ENCODE assay signal across 8 cellular contexts in genomic region chr3:197028711-197029510, GRCh38. TPM values are rescaled to one million over a fixed set of nuclear protein-coding genes. Genes with fewer than 3 reads are reported as not detected.
DNase-seq lines count a peak whose midpoint lies in the region; ATAC-seq and TF ChIP-seq lines count a peak whose summit lies in the region.

No MANE protein-coding gene starts in this region.

- no peak overlapping the region for H3K27ac Mint-ChIP-seq in CD8-positive, alpha-beta T cell

- no peak for TF ChIP-seq POLR2A in tibial nerve (IDR thresholded peaks at IDR 0.05)

- TF ChIP-seq EP300 in tibial nerve (IDR thresholded peaks at IDR 0.05), result no peak

- H3K9me3 Mint-ChIP-seq in CD8-positive, alpha-beta T cell, result no peaks in the 10 kb centered on the region

- H3K4me3 ChIP-seq in CD8-positive, alpha-beta T cell (ENCODE audit: low read depth, low read length), result peak overlapping the region; percentile 54
- H3K4me3 ChIP-seq in Jurkat, Clone E6-1 (ENCODE audit: low read length), result peak overlapping the region; percentile 61
- H3K4me3 ChIP-seq in astrocyte of the cerebellum (ENCODE audit: low read depth, low read length) (peak overlapping the region; percentile 40), left lung (peak overlapping the region; percentile 37 to 59), tibial nerve (peak overlapping the region; percentile 22 to 54 (median 52))

- intact Hi-C loops in CD8-positive, alpha-beta T cell (cut with DNase I, micrococcal nuclease), result loop anchor here (1.0 kb wide), 3 partner anchors 26 to 191 kb away; no protein-coding TSS in a partner anchor
- intact Hi-C loops in left lung (cut with DNase I), result no loop called here

- H3K27me3 Mint-ChIP-seq in CD8-positive, alpha-beta T cell (ENCODE audit: low read depth), result peaks cover 12% of the 10 kb centered on the region

- in situ Hi-C loops in astrocyte of the cerebellum (cut with HindIII; ENCODE audit: low sequenced_read_pairs), result no loop called here

- POLR2A ChIA-PET in CD8-positive, alpha-beta T cell (lab: Charles Lee), result no interaction called here

- no peaks in the 10 kb centered on the region for H3K9me3 ChIP-seq in CD8-positive, alpha-beta T cell (ENCODE audit: low read length)
- H3K9me3 ChIP-seq in left lung (no peaks in the 10 kb centered on the region), tibial nerve (no peaks in the 10 kb centered on the region)

- 3 to 4% methylated on average over 17 to 46 of the region's 68 CpGs for WGBS in tibial nerve, 2 donors

- no peak for TF ChIP-seq CTCF in CD8-positive, alpha-beta T cell (IDR thresholded peaks at IDR 0.05)
- TF ChIP-seq CTCF in astrocyte of the cerebellum (IDR thresholded peaks at IDR 0.05; ENCODE audit: low read depth, low read length, missing control alignments) (no peak), left lung (IDR thresholded peaks at IDR 0.05) (no peak), tibial nerve (IDR thresholded peaks at IDR 0.05) (no peak)

- peaks cover 6% of the 10 kb centered on the region for H3K4me1 Mint-ChIP-seq in CD8-positive, alpha-beta T cell (ENCODE audit: low read depth)

- no peaks in the 10 kb centered on the region for H3K27me3 ChIP-seq in CD8-positive, alpha-beta T cell (ENCODE audit: insufficient read depth, low read length)
- H3K27me3 ChIP-seq in left lung (peaks cover 0 to 44% of the 10 kb centered on the region in 2 donors), tibial nerve (peaks cover 0 to 14% of the 10 kb centered on the region in 2 donors)

- peak; percentile 27 for ATAC-seq in CD8-positive, alpha-beta T cell
- peak; percentile 17 for ATAC-seq in GM19372 (IDR thresholded peaks at IDR 0.05; ENCODE audit: low read depth, unreplicated experiment)
- ATAC-seq in left lung, result peak; percentile 12

- no peak overlapping the region for H3K27ac ChIP-seq in CD8-positive, alpha-beta T cell (ENCODE audit: low read depth, low read length)
- H3K27ac ChIP-seq in left lung (no peak overlapping the region), tibial nerve (peak overlapping the region in 3 of 4 donors; percentile 38 to 60 (median 48))

- H3K4me1 ChIP-seq in CD8-positive, alpha-beta T cell (ENCODE audit: insufficient read depth, low read length), result peaks cover 16% of the 10 kb centered on the region
- H3K4me1 ChIP-seq in left lung (peaks cover 8 to 37% of the 10 kb centered on the region in 2 donors), tibial nerve (peaks cover 0 to 34% (median 10%) of the 10 kb centered on the region in 4 donors)

- no peaks in the 10 kb centered on the region for H3K36me3 Mint-ChIP-seq in CD8-positive, alpha-beta T cell

- peak overlapping the region; percentile 77 for H3K4me3 Mint-ChIP-seq in CD8-positive, alpha-beta T cell

- peak in 1 of 7 experiments; percentile 11 for DNase-seq in CD8-positive, alpha-beta T cell
- no peak for DNase-seq in Jurkat, Clone E6-1 (ENCODE audit: low read depth, low spot score)
- DNase-seq in astrocyte of the cerebellum (ENCODE audit: low read depth) (no peak), left lung (no peak), tibial nerve (ENCODE audit: low spot score in 2 of 2) (no peak), LoVo (ENCODE audit: low spot score) (no peak)
- DNase-seq in activated CD8-positive, alpha-beta memory T cell treated with anti-CD3 and anti-CD28 coated beads, Interleukin-2, amount 50 U/mL, for 48 hours, result no peak

- H3K36me3 ChIP-seq in CD8-positive, alpha-beta T cell (ENCODE audit: insufficient read depth, low read length), result no peaks in the 10 kb centered on the region
- H3K36me3 ChIP-seq in left lung (no peaks in the 10 kb centered on the region), tibial nerve (no peaks in the 10 kb centered on the region)

- CTCF ChIA-PET in CD8-positive, alpha-beta T cell (lab: Charles Lee), result interaction anchor here (0.6 to 2.5 kb wide), 11 partner anchors 11 to 236 kb away, joined by 3 to 21 read pairs (median 3); no protein-coding TSS in a partner anchor

RNA-seq across cellular contexts. Expression of gene MELTF, which starts 0.7 kb away (rescaled TPM):
- under 1 TPM; 0.69 to 0.87 TPM for total RNA-seq in CD8-positive, alpha-beta T cell
- polyA plus RNA-seq in Jurkat, Clone E6-1 (2012; ENCODE audit: insufficient read depth, insufficient read length), result 13.2 TPM
- total RNA-seq in left lung, result 1 to 10 TPM; 5.2 to 8.4 TPM
- 1 to 10 TPM; 3.3 to 8.8 (median 7.0) TPM for total RNA-seq in tibial nerve

Comparison
In these comparisons a context has a peak if more than half of its experiments do, and no peak if none do; other contexts are left out.
1. H3K27ac ChIP-seq: peak in tibial nerve (3 of 4); none in CD8-positive, alpha-beta T cell (single experiment) and left lung (0 of 2).
2. intact Hi-C loops: an anchor here in CD8-positive, alpha-beta T cell (1.0 kb wide); none called in left lung.
3. Peak in every context shown above with its lines, with median percentiles within 50 percentile points of each other: ATAC-seq and H3K4me3 ChIP-seq.